18 cellular contexts compared by ENCODE assay signal in the genomic region with DNA sequence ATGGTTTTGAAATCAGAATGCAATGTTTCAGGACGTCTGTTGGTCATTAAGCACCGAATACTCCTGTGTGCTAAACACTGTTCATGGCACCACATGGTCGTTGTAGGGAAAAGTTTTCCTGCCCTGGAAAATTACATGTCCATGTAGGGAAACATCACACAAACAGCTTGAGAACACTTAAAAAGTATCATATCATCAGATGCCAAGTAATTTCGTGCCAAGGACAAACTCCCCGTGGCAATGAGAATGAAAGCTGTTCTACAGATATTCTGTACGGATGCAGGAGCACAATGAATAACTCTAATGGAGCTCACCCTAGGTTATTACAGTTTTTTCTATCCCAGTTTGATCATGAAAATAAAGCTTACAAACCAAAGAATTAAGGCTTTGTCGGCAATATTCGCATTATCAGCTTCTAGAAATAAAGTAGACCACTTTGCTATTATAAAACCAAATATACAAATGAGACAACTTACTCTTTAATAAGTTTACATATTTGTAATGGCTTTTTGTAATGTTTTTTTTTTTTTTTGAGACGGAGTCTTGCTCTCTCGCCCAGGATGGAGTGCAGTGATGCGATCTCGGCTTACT.
"Had no signal": no experiment of that assay in that cellular context is flagged by ENCODE, and none has a peak within 500 bp of the region (broad histone marks: within the 10 kb centered on the region; RNA-seq: fewer than 3 reads in every experiment).

No MANE protein-coding gene starts in this region.

- H3K4me3 ChIP-seq: transverse colon had no signal

- DNase-seq: activated CD4-positive, alpha-beta T cell treated with anti-CD3 and anti-CD28 coated beads, Interleukin-2, amount 10 ng/mL, durations not matched to agents 7 days and 5 days; activated CD8-positive, alpha-beta T cell treated with anti-CD3 and anti-CD28 coated beads, Interleukin-2, amount 10 ng/mL, durations not matched to agents 7 days and 5 days; activated naive CD4-positive, alpha-beta T cell treated with Interleukin-2 at 50 U/mL for 16 hours; activated T-cell treated with anti-CD3 and anti-CD28 coated beads, Interleukin-2, amount 50 U/mL, for 24 hours; anterior cingulate cortex; cortex of kidney; effector CD4-positive, alpha-beta T cell; hippocampal formation; islet precursor cell; midbrain; stimulated activated CD4-positive, alpha-beta T cell treated with anti-CD3 and anti-CD28 coated beads, Interleukin-2, amount 100 ng/mL, for 24 hours; stimulated activated naive CD4-positive, alpha-beta T cell treated with Interleukin-2 at 50 U/mL for 16 hours; substantia nigra; transverse colon had no signal

- H3K27me3 ChIP-seq: transverse colon had no signal

- ATAC-seq: activated CD8-positive, alpha-beta T cell treated with anti-CD3 and anti-CD28 coated beads, Interleukin-2, amount 10 ng/mL, durations not matched to agents 7 days and 5 days had no signal

- H3K27ac Mint-ChIP-seq: activated CD4-positive, alpha-beta T cell treated with anti-CD3 and anti-CD28 coated beads, Interleukin-2, amount 10 ng/mL, durations not matched to agents 7 days and 5 days; activated CD8-positive, alpha-beta T cell treated with anti-CD3 and anti-CD28 coated beads, Interleukin-2, amount 10 ng/mL, durations not matched to agents 7 days and 5 days; activated T-cell treated with anti-CD3 and anti-CD28 coated beads, Interleukin-2, amount 50 U/mL, for 24 hours; activated T-helper 2 cell treated with anti-CD3 and anti-CD28 coated beads, Interferon-gamma antibody, Interleukin-2, Interleukin-4, amounts not matched to agents 10 μg/mL and 5 μg/mL and 100 μg/mL, durations not matched to agents 14 hours and 24 hours and 36 hours; T-helper 1 cell treated with Interleukin-12 subunit alpha and Interleukin-12 subunit beta and Interleukin-4 antibody, amounts not matched to agents 30 μg/mL and 1 μg/mL, for 36 hours had no signal

- H3K27ac ChIP-seq: transverse colon had no signal

- H3K27me3 Mint-ChIP-seq: brain had no signal

- H3K9me3 Mint-ChIP-seq: activated CD4-positive, alpha-beta T cell treated with anti-CD3 and anti-CD28 coated beads, Interleukin-2, amount 10 ng/mL, durations not matched to agents 7 days and 5 days; activated T-cell treated with anti-CD3 and anti-CD28 coated beads, Interleukin-2, amount 50 U/mL, for 24 hours; activated T-helper 2 cell treated with anti-CD3 and anti-CD28 coated beads, Interferon-gamma antibody, Interleukin-2, Interleukin-4, amounts not matched to agents 10 μg/mL and 5 μg/mL and 100 μg/mL, durations not matched to agents 14 hours and 24 hours and 36 hours; brain; nephron; T-helper 1 cell treated with Interleukin-12 subunit alpha and Interleukin-12 subunit beta and Interleukin-4 antibody, amounts not matched to agents 30 μg/mL and 1 μg/mL, for 36 hours had no signal

- H3K4me1 Mint-ChIP-seq: activated CD4-positive, alpha-beta T cell treated with anti-CD3 and anti-CD28 coated beads, Interleukin-2, amount 10 ng/mL, durations not matched to agents 7 days and 5 days had no signal

- H3K4me3 Mint-ChIP-seq: activated CD4-positive, alpha-beta T cell treated with anti-CD3 and anti-CD28 coated beads, Interleukin-2, amount 10 ng/mL, durations not matched to agents 7 days and 5 days; activated CD8-positive, alpha-beta T cell treated with anti-CD3 and anti-CD28 coated beads, Interleukin-2, amount 10 ng/mL, durations not matched to agents 7 days and 5 days; activated T-cell treated with anti-CD3 and anti-CD28 coated beads, Interleukin-2, amount 50 U/mL, for 24 hours; brain; nephron; T-helper 1 cell treated with Interleukin-12 subunit alpha and Interleukin-12 subunit beta and Interleukin-4 antibody, amounts not matched to agents 30 μg/mL and 1 μg/mL, for 36 hours had no signal

- H3K9me3 ChIP-seq: transverse colon had no signal
